11 cellular contexts compared by ENCODE assay signal in the genomic region with DNA sequence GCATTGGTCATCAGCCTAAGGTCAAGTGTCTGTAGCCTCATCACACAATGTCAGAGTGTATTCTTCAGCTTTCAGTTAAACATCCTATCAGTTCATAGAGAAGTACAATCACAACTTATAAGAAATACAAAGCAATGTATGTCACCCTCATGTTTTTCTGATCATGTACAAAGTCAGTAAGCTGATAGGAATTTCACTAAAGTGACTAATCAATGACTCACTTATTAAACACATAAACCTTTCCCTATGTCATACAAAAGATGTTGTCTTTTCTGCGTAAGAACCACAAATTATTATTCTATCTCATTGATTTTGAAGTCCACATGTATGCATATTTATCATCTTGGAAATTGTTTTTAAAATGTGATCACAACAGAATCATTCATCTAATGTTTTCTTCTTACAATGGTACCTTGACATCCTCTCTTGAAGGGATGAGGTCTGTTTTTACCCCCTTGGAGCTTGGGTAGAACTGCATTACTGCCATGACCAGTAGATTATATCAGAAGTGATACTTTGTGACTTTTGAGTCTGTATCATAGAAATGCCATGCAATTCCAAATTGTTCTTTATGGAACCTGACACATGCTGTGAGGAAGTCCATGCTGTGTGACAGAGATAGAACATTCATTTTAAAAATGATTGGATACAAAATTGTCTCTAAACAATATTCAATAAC. TPM values are rescaled to one million over a fixed set of nuclear protein-coding genes. Genes with fewer than 3 reads are reported as not detected.
A peak's percentile ranks its signal among the peaks of the same experiment; 100 is the strongest.
DNase-seq lines count a peak whose midpoint lies in the region; TF ChIP-seq lines count a peak whose summit lies in the region.
"Not testable (repeated sequence)": the region's sequence is repeated elsewhere in the genome, so short reads cannot be mapped to it uniquely, and the experiment has no call there.
"Had no signal": no experiment of that assay in that cellular context is flagged by ENCODE, and none has a peak within 500 bp of the region (broad histone marks: within the 10 kb centered on the region; RNA-seq: fewer than 3 reads in every experiment).

No MANE protein-coding gene starts in this region.

- not testable (repeated sequence) for TF ChIP-seq CTCF in HFF-Myc (IDR thresholded peaks at IDR 0.05; ENCODE audit: low read depth, low read length, missing control alignments); choroid plexus epithelial cell (conservative IDR thresholded peaks at IDR 0.05; ENCODE audit: low read depth, low read length)

- DNase-seq in DMS53 (lab: John Stamatoyannopoulos, UW) (peak; percentile 17), HFF-Myc (ENCODE audit: extremely low read depth, low read depth) (peak; percentile 2), M059J (ENCODE audit: low read depth) (peak; percentile 41), SW480 (ENCODE audit: low spot score) (peak; percentile 39), choroid plexus epithelial cell (ENCODE audit: low read depth) (peak; percentile 28), fibroblast of the conjunctiva (ENCODE audit: low read depth) (peak; percentile 4), non-pigmented ciliary epithelial cell (ENCODE audit: low read depth) (peak; percentile 46)

- not testable (repeated sequence) for H3K4me3 ChIP-seq in HFF-Myc (replicated peaks; ENCODE audit: low read depth, low read length); choroid plexus epithelial cell (ENCODE audit: low read depth, low read length)

RNA-seq across cellular contexts. Expression of a gene that starts 35.0 kb away (rescaled TPM):
- not detected in 2 replicates for total RNA-seq in M059J (2014; rRNA removed; shearing (Covaris generic))
- total RNA-seq: CD4-positive, alpha-beta memory T cell; GM12878; HepG2; PC-9 had no signal

RNA-seq across cellular contexts. Expression of a gene that starts 50.1 kb away (rescaled TPM):
- not detected in 2 replicates for total RNA-seq in M059J (2014; rRNA removed; shearing (Covaris generic))
- total RNA-seq: CD4-positive, alpha-beta memory T cell; GM12878; HepG2; PC-9 had no signal
